17 cellular contexts compared by ENCODE assay signal in the genomic region with DNA sequence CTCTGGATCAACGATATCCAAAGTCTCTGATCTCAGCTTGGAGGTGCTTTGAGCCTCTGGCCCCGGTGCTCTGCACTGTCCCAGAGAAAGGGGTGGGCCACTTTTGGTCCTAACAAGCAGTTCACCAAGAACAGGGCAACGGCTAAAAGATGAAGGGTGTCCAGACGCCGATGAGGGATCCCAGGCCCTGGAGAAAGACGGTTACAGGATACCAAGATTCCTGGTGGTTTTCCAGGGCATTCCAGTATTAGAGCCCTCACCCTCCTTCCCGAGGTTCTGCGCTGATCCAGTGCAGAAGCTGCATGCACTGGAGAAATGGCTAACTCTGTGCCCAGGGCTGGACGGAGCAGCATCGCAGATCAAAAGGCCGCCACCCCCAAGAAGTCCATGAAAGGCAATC.
"Had no signal": no experiment of that assay in that cellular context is flagged by ENCODE, and none has a peak within 500 bp of the region (broad histone marks: within the 10 kb centered on the region; RNA-seq: fewer than 3 reads in every experiment).

No MANE protein-coding gene starts in this region.

- H3K27ac Mint-ChIP-seq: memory B cell; stimulated activated naive B cell treated with anti-CD40 and anti-IgM and Interleukin-4, amounts not matched to agents 10 μg/mL and 1 μg/mL and 100 μg/mL, for 72 hours had no signal

- H3K9me3 ChIP-seq: breast epithelium, gastrocnemius medialis, tibial nerve had no signal

- H3K27me3 ChIP-seq: breast epithelium, gastrocnemius medialis, tibial nerve had no signal

- H3K4me1 ChIP-seq: breast epithelium, parathyroid adenoma had no signal

- DNase-seq: activated CD4-positive, alpha-beta memory T cell treated with anti-CD3 and anti-CD28 coated beads, Interleukin-2, amount 10 ng/mL, durations not matched to agents 7 days and 5 days; activated CD4-positive, CD25-positive, alpha-beta regulatory T cell treated with anti-CD3 and anti-CD28 coated beads, Interleukin-2, amount 50 U/mL, for 72 hours; activated T-cell treated with anti-CD3 and anti-CD28 coated beads, Interleukin-2, amount 50 U/mL, for 48 hours; aorta; effector CD4-positive, alpha-beta T cell; gastrocnemius medialis; islet precursor cell; retina; stimulated activated CD4-positive, alpha-beta T cell treated with anti-CD3 and anti-CD28 coated beads, Interleukin-1b, Interleukin-23, amount 100 ng/mL, for 48 hours; stimulated activated naive B cell treated with anti-CD40 and anti-IgM and Interleukin-4, amounts not matched to agents 10 μg/mL and 1 μg/mL and 100 μg/mL, for 72 hours had no signal

- ATAC-seq: gastrocnemius medialis, left lobe of liver had no signal

- H3K4me3 Mint-ChIP-seq: activated CD4-positive, alpha-beta memory T cell treated with anti-CD3 and anti-CD28 coated beads, Interleukin-2, amount 10 ng/mL, durations not matched to agents 7 days and 5 days; memory B cell; neural crest cell; stimulated activated naive B cell treated with anti-CD40 and anti-IgM and Interleukin-4, amounts not matched to agents 10 μg/mL and 1 μg/mL and 100 μg/mL, for 72 hours had no signal

- H3K9me3 Mint-ChIP-seq: memory B cell had no signal

- H3K36me3 Mint-ChIP-seq: memory B cell; stimulated activated naive B cell treated with anti-CD40 and anti-IgM and Interleukin-4, amounts not matched to agents 10 μg/mL and 1 μg/mL and 100 μg/mL, for 72 hours had no signal

- H3K4me3 ChIP-seq: breast epithelium, gastrocnemius medialis, smooth muscle cell, tibial nerve had no signal

- H3K36me3 ChIP-seq: breast epithelium, gastrocnemius medialis, tibial nerve had no signal

- H3K27ac ChIP-seq: breast epithelium, gastrocnemius medialis, parathyroid adenoma, tibial nerve had no signal
